ENCODE assay signal across 1 cellular context in the genomic region with DNA sequence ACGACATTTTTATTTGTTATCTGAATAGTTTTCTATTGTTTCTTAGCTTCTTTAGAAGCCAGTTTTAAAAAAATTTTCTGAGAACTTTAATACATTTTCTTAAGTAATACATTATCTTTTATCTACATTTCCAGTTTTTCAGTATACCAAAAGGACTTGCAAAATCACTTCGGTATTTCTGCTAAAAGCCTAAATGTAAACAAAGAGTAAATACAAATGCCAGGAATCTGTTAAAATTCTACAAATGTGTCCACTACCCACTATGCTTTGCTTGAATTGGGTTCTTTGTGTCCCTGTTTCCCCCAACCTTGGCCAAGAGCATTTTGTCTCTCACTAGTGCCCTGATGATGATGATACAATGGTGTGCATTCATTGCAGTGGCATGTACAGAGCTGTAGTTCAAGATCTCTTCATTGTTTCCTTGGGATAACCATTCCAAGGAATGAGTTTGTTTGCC.
A peak's percentile ranks its signal among the peaks of the same experiment; 100 is the strongest.
TF ChIP-seq lines count a peak whose summit lies in the region.

No MANE protein-coding gene starts in this region.

TF ChIP-seq in HepG2, 621 proteins besides CTCF, POLR2A, EP300 and RAD21 (continued from another document):
- TF ChIP-seq, protein P1, sequence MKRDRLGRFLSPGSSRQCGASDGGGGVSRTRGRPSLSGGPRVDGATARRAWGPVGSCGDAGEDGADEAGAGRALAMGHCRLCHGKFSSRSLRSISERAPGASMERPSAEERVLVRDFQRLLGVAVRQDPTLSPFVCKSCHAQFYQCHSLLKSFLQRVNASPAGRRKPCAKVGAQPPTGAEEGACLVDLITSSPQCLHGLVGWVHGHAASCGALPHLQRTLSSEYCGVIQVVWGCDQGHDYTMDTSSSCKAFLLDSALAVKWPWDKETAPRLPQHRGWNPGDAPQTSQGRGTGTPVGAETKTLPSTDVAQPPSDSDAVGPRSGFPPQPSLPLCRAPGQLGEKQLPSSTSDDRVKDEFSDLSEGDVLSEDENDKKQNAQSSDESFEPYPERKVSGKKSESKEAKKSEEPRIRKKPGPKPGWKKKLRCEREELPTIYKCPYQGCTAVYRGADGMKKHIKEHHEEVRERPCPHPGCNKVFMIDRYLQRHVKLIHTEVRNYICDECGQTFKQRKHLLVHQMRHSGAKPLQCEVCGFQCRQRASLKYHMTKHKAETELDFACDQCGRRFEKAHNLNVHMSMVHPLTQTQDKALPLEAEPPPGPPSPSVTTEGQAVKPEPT (CRISPR knock-in tag; IDR thresholded peaks at IDR 0.05; ENCODE audit: low read depth), result no peak
- TF ChIP-seq, protein P2, sequence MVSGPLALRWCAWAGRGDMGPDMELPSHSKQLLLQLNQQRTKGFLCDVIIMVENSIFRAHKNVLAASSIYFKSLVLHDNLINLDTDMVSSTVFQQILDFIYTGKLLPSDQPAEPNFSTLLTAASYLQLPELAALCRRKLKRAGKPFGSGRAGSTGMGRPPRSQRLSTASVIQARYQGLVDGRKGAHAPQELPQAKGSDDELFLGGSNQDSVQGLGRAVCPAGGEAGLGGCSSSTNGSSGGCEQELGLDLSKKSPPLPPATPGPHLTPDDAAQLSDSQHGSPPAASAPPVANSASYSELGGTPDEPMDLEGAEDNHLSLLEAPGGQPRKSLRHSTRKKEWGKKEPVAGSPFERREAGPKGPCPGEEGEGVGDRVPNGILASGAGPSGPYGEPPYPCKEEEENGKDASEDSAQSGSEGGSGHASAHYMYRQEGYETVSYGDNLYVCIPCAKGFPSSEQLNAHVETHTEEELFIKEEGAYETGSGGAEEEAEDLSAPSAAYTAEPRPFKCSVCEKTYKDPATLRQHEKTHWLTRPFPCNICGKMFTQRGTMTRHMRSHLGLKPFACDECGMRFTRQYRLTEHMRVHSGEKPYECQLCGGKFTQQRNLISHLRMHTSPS (CRISPR knock-in tag; IDR thresholded peaks at IDR 0.05; ENCODE audit: low read depth), result no peak
- TF ChIP-seq ZNF367 (CRISPR knock-in tag; IDR thresholded peaks at IDR 0.05; ENCODE audit: borderline replicate concordance) (no peak), ELF3 (CRISPR knock-in tag; IDR thresholded peaks at IDR 0.05) (peak; percentile 75; the same call in 1 of the 2 replicates), HNRNPL (IDR thresholded peaks at IDR 0.05; ENCODE audit: low read depth, low read length) (no peak), FOXP1 (IDR thresholded peaks at IDR 0.05) (peak; percentile 75), FOXP1 (CRISPR knock-in tag; IDR thresholded peaks at IDR 0.05) (peak; percentile 91), NR2F2 (IDR thresholded peaks at IDR 0.05; ENCODE audit: borderline replicate concordance, low read depth) (peak; percentile 59; the same call in 1 of the 2 replicates), ASH2L (IDR thresholded peaks at IDR 0.05; ENCODE audit: insufficient read length, low read depth, low read length) (peak; percentile 70), SP4 (CRISPR knock-in tag; IDR thresholded peaks at IDR 0.05) (no peak), FOXA1 (IDR thresholded peaks at IDR 0.05) (peak; percentile 60; the same call in 1 of the 2 replicates), FOXA1 (CRISPR knock-in tag; IDR thresholded peaks at IDR 0.05) (peak; percentile 90), SKI (IDR thresholded peaks at IDR 0.05; ENCODE audit: partially characterized antibody) (no peak), NONO (IDR thresholded peaks at IDR 0.05) (no peak), NONO (CRISPR knock-in tag; conservative IDR thresholded peaks at IDR 0.05) (peak; percentile 29; the same call in 1 of the 2 replicates), ZNF12 (CRISPR knock-in tag; IDR thresholded peaks at IDR 0.05) (0 out of 2 replicates have a peak, but pooled peaks have one; percentile 29), POGZ (CRISPR knock-in tag; IDR thresholded peaks at IDR 0.05) (peak; percentile 90), ZNF350 (CRISPR knock-in tag; IDR thresholded peaks at IDR 0.05; ENCODE audit: borderline replicate concordance, low read depth) (no peak), NCOA5 (CRISPR knock-in tag; IDR thresholded peaks at IDR 0.05) (no peak), SYNCRIP (IDR thresholded peaks at IDR 0.05; ENCODE audit: insufficient read depth, low read depth, low read length) (no peak), ZNF746 (CRISPR knock-in tag; IDR thresholded peaks at IDR 0.05) (no peak), PHF5A (CRISPR knock-in tag; IDR thresholded peaks at IDR 0.05; ENCODE audit: low read depth, unreplicated experiment) (peak; percentile 82), ZNF775 (CRISPR knock-in tag; IDR thresholded peaks at IDR 0.05; ENCODE audit: borderline replicate concordance) (no peak), ZC3H13 (CRISPR knock-in tag; IDR thresholded peaks at IDR 0.05) (no peak), ZNF205 (CRISPR knock-in tag; IDR thresholded peaks at IDR 0.05) (peak; percentile 97), EHMT2 (IDR thresholded peaks at IDR 0.05; ENCODE audit: borderline replicate concordance, low read depth, low read length) (peak; percentile 81; the same call in 1 of the 2 replicates), HOXA9 (CRISPR knock-in tag; IDR thresholded peaks at IDR 0.05; ENCODE audit: borderline replicate concordance) (no peak), NBN (conservative IDR thresholded peaks at IDR 0.05) (no peak), ZNF773 (CRISPR knock-in tag; IDR thresholded peaks at IDR 0.05; ENCODE audit: borderline replicate concordance) (no peak), HDAC1 (CRISPR knock-in tag; IDR thresholded peaks at IDR 0.05) (0 out of 2 replicates have a peak, but pooled peaks have one; percentile 30), IRF2 (CRISPR knock-in tag; IDR thresholded peaks at IDR 0.05) (peak; percentile 67), ZBTB21 (CRISPR knock-in tag; IDR thresholded peaks at IDR 0.05) (no peak), MBD4 (IDR thresholded peaks at IDR 0.05; ENCODE audit: borderline replicate concordance, low read length) (peak; percentile 29; the same call in 1 of the 2 replicates)
- TF ChIP-seq, protein P3, sequence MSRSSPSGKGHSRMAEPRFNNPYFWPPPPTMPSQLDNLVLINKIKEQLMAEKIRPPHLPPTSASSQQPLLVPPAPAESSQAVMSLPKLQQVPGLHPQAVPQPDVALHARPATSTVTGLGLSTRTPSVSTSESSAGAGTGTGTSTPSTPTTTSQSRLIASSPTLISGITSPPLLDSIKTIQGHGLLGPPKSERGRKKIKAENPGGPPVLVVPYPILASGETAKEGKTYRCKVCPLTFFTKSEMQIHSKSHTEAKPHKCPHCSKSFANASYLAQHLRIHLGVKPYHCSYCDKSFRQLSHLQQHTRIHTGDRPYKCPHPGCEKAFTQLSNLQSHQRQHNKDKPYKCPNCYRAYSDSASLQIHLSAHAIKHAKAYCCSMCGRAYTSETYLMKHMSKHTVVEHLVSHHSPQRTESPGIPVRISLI (CRISPR knock-in tag; IDR thresholded peaks at IDR 0.05; ENCODE audit: borderline replicate concordance), result 0 out of 2 replicates have a peak, but pooled peaks have one; percentile 34
- TF ChIP-seq, protein P4, sequence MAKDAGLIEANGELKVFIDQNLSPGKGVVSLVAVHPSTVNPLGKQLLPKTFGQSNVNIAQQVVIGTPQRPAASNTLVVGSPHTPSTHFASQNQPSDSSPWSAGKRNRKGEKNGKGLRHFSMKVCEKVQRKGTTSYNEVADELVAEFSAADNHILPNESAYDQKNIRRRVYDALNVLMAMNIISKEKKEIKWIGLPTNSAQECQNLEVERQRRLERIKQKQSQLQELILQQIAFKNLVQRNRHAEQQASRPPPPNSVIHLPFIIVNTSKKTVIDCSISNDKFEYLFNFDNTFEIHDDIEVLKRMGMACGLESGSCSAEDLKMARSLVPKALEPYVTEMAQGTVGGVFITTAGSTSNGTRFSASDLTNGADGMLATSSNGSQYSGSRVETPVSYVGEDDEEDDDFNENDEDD (CRISPR knock-in tag; IDR thresholded peaks at IDR 0.05; ENCODE audit: borderline replicate concordance), result 0 out of 2 replicates have a peak, but pooled peaks have one; percentile 12
- TF ChIP-seq, protein P5, sequence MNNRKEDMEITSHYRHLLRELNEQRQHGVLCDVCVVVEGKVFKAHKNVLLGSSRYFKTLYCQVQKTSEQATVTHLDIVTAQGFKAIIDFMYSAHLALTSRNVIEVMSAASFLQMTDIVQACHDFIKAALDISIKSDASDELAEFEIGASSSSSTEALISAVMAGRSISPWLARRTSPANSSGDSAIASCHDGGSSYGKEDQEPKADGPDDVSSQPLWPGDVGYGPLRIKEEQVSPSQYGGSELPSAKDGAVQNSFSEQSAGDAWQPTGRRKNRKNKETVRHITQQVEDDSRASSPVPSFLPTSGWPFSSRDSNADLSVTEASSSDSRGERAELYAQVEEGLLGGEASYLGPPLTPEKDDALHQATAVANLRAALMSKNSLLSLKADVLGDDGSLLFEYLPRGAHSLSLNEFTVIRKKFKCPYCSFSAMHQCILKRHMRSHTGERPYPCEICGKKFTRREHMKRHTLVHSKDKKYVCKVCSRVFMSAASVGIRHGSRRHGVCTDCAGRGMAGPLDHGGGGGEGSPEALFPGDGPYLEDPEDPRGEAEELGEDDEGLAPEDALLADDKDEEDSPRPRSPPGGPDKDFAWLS (CRISPR knock-in tag; IDR thresholded peaks at IDR 0.05; ENCODE audit: borderline replicate concordance), result no peak
- TF ChIP-seq, protein P6, sequence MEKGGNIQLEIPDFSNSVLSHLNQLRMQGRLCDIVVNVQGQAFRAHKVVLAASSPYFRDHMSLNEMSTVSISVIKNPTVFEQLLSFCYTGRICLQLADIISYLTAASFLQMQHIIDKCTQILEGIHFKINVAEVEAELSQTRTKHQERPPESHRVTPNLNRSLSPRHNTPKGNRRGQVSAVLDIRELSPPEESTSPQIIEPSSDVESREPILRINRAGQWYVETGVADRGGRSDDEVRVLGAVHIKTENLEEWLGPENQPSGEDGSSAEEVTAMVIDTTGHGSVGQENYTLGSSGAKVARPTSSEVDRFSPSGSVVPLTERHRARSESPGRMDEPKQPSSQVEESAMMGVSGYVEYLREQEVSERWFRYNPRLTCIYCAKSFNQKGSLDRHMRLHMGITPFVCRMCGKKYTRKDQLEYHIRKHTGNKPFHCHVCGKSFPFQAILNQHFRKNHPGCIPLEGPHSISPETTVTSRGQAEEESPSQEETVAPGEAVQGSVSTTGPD (CRISPR knock-in tag; IDR thresholded peaks at IDR 0.05), result no peak
- TF ChIP-seq, protein P7, sequence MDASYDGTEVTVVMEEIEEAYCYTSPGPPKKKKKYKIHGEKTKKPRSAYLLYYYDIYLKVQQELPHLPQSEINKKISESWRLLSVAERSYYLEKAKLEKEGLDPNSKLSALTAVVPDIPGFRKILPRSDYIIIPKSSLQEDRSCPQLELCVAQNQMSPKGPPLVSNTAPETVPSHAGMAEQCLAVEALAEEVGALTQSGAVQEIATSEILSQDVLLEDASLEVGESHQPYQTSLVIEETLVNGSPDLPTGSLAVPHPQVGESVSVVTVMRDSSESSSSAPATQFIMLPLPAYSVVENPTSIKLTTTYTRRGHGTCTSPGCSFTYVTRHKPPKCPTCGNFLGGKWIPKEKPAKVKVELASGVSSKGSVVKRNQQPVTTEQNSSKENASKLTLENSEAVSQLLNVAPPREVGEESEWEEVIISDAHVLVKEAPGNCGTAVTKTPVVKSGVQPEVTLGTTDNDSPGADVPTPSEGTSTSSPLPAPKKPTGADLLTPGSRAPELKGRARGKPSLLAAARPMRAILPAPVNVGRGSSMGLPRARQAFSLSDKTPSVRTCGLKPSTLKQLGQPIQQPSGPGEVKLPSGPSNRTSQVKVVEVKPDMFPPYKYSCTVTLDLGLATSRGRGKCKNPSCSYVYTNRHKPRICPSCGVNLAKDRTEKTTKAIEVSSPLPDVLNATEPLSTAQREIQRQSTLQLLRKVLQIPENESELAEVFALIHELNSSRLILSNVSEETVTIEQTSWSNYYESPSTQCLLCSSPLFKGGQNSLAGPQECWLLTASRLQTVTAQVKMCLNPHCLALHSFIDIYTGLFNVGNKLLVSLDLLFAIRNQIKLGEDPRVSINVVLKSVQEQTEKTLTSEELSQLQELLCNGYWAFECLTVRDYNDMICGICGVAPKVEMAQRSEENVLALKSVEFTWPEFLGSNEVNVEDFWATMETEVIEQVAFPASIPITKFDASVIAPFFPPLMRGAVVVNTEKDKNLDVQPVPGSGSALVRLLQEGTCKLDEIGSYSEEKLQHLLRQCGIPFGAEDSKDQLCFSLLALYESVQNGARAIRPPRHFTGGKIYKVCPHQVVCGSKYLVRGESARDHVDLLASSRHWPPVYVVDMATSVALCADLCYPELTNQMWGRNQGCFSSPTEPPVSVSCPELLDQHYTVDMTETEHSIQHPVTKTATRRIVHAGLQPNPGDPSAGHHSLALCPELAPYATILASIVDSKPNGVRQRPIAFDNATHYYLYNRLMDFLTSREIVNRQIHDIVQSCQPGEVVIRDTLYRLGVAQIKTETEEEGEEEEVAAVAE (CRISPR knock-in tag; IDR thresholded peaks at IDR 0.05; ENCODE audit: borderline replicate concordance), result 0 out of 2 replicates have a peak, but pooled peaks have one; percentile 27
